Comparison of ENCODE assay signal across 8 cellular contexts in genomic region chr3:46998121-46998851, GRCh38. TPM values are rescaled to one million over a fixed set of nuclear protein-coding genes. Genes with fewer than 3 reads are reported as not detected.
DNase-seq lines count a peak whose midpoint lies in the region; ATAC-seq and TF ChIP-seq lines count a peak whose summit lies in the region.

No MANE protein-coding gene starts in this region.

- H3K27ac Mint-ChIP-seq in Caco-2 (ENCODE audit: unreplicated experiment): no peak overlapping the region
- H3K27ac Mint-ChIP-seq in stimulated activated effector memory CD8-positive, alpha-beta T cell treated with anti-CD3 and anti-CD28 coated beads, Interleukin-12 subunit alpha, Interleukin-12 subunit beta, amount 100 ng/mL, for 72 hours: peak overlapping the region; percentile 91

- H3K27ac ChIP-seq in coronary artery (no peak overlapping the region), mesendoderm (ENCODE audit: low read depth, low read length) (no peak overlapping the region)

- intact Hi-C loops in Caco-2 (cut with micrococcal nuclease; ENCODE audit: unreplicated experiment): loop anchor here (1.0 to 5.0 kb wide), 3 partner anchors 17 to 75 kb away; no protein-coding TSS in a partner anchor

- BruUV-seq in Caco-2 (replicated peaks; lab: Mats Ljungman, UMichigan): no TSS peak

- no peak overlapping the region for H3K4me2 ChIP-seq in mesendoderm (ENCODE audit: low read length)

- no peaks in the 10 kb centered on the region for H3K79me1 ChIP-seq in mesendoderm (ENCODE audit: low read length)

- ATAC-seq in stimulated activated effector memory CD8-positive, alpha-beta T cell treated with anti-CD3 and anti-CD28 coated beads, Interleukin-12 subunit alpha, Interleukin-12 subunit beta, amount 100 ng/mL, for 72 hours: peak; percentile 67
- ATAC-seq in GM19351 (IDR thresholded peaks at IDR 0.05; ENCODE audit: unreplicated experiment) (no peak), GM18867 (IDR thresholded peaks at IDR 0.05; ENCODE audit: unreplicated experiment) (no peak)

- H2BK120ac ChIP-seq in mesendoderm (ENCODE audit: low read depth, low read length): no peak overlapping the region

- no peak overlapping the region for H4K5ac ChIP-seq in mesendoderm (ENCODE audit: low read length)

- H2BK15ac ChIP-seq in mesendoderm (replicated peaks; ENCODE audit: low read depth): no peak overlapping the region

- H3K27me3 Mint-ChIP-seq in Caco-2 (ENCODE audit: insufficient read depth, unreplicated experiment): no peaks in the 10 kb centered on the region

- H3K4me3 Mint-ChIP-seq in Caco-2 (ENCODE audit: unreplicated experiment): no peak overlapping the region
- no peak overlapping the region for H3K4me3 Mint-ChIP-seq in stimulated activated effector memory CD8-positive, alpha-beta T cell treated with anti-CD3 and anti-CD28 coated beads, Interleukin-12 subunit alpha, Interleukin-12 subunit beta, amount 100 ng/mL, for 72 hours

- CTCF ChIA-PET in Caco-2 (lab: Charles Lee): interaction anchor here (0.6 to 1.5 kb wide), 3 partner anchors 75 to 1005 kb away, joined by 3 to 6 read pairs (median 4); no protein-coding TSS in a partner anchor

- H3K36me3 ChIP-seq in Caco-2 (ENCODE audit: control insufficient read depth, insufficient read depth, low read length) (peaks cover 3% of the 10 kb centered on the region), mesendoderm (ENCODE audit: control insufficient read depth, insufficient read depth, low read length) (no peaks in the 10 kb centered on the region)

- no peaks in the 10 kb centered on the region for H3K79me2 ChIP-seq in mesendoderm (ENCODE audit: control insufficient read depth, insufficient read depth, low read length)

- no peak overlapping the region for H3K9ac ChIP-seq in mesendoderm (ENCODE audit: low read length)

- H2AK5ac ChIP-seq in mesendoderm (ENCODE audit: low read length): no peak overlapping the region

- H4K8ac ChIP-seq in mesendoderm (ENCODE audit: low read depth, low read length): no peak overlapping the region

- H3K23ac ChIP-seq in mesendoderm (ENCODE audit: low read length): no peak overlapping the region

- no peaks in the 10 kb centered on the region for H3K9me3 Mint-ChIP-seq in Caco-2 (ENCODE audit: unreplicated experiment)
- no peaks in the 10 kb centered on the region for H3K9me3 Mint-ChIP-seq in stimulated activated effector memory CD8-positive, alpha-beta T cell treated with anti-CD3 and anti-CD28 coated beads, Interleukin-12 subunit alpha, Interleukin-12 subunit beta, amount 100 ng/mL, for 72 hours

- H3K4me1 Mint-ChIP-seq in Caco-2 (ENCODE audit: low read depth, unreplicated experiment): peaks cover 6% of the 10 kb centered on the region
- H3K4me1 Mint-ChIP-seq in stimulated activated effector memory CD8-positive, alpha-beta T cell treated with anti-CD3 and anti-CD28 coated beads, Interleukin-12 subunit alpha, Interleukin-12 subunit beta, amount 100 ng/mL, for 72 hours: peaks cover 48% of the 10 kb centered on the region

- H3K18ac ChIP-seq in mesendoderm (ENCODE audit: low read length): no peak overlapping the region

- WGBS in mesendoderm (ENCODE audit: extremely low coverage, insufficient coverage, low lambda C conversion rate): no CpG with 5 or more reads among the region's 27 CpGs

- TF ChIP-seq CTCF in Caco-2 (IDR thresholded peaks at IDR 0.05; ENCODE audit: insufficient read depth in 1 of 2, low read depth in 1 of 2, low read length in 1 of 2, severe bottlenecking in 1 of 2, unreplicated experiment in 1 of 2) (peak; percentile 76 to 85), coronary artery (IDR thresholded peaks at IDR 0.05) (peak; percentile 73)

- no peak overlapping the region for H2BK5ac ChIP-seq in mesendoderm (ENCODE audit: low read length)

- POLR2A ChIA-PET in Caco-2 (lab: Charles Lee): no interaction called here

- H3K27me3 ChIP-seq in Caco-2 (replicated peaks; ENCODE audit: control insufficient read depth, insufficient read depth, low read length) (no peaks in the 10 kb centered on the region), mesendoderm (ENCODE audit: insufficient read depth, low read length, poor library complexity) (no peaks in the 10 kb centered on the region)

- H3K4ac ChIP-seq in mesendoderm (ENCODE audit: low read depth, low read length): no peak overlapping the region

- H3K4me1 ChIP-seq in Caco-2 (peaks cover 11% of the 10 kb centered on the region), mesendoderm (ENCODE audit: control insufficient read depth, low read depth, low read length) (no peaks in the 10 kb centered on the region)

- H3K56ac ChIP-seq in mesendoderm (ENCODE audit: low read length): peak overlapping the region; percentile 49

- DNase-seq in Caco-2 (peak; percentile 69 to 84), Kasumi-1 (lab: John Stamatoyannopoulos, UW) (peak; percentile 47 to 62), coronary artery (ENCODE audit: low spot score) (no peak), mesendoderm (peak; percentile 89)
- DNase-seq in activated CD4-positive, alpha-beta T cell treated with anti-CD3 and anti-CD28 coated beads for 48 hours: peak; percentile 81
- peak; percentile 60 to 83 for DNase-seq in stimulated activated effector memory CD8-positive, alpha-beta T cell treated with anti-CD3 and anti-CD28 coated beads, Interleukin-12 subunit alpha, Interleukin-12 subunit beta, amount 100 ng/mL, for 72 hours (ENCODE audit: low spot score in 2 of 2)

- no peak overlapping the region for H3K4me3 ChIP-seq in Caco-2 (ENCODE audit: low read depth, low read length)
- no peak overlapping the region for H3K4me3 ChIP-seq in coronary artery
- no peak overlapping the region for H3K4me3 ChIP-seq in mesendoderm (ENCODE audit: low read length)

- H3K36me3 Mint-ChIP-seq in Caco-2 (ENCODE audit: insufficient read depth, unreplicated experiment): peaks cover 38% of the 10 kb centered on the region
- H3K36me3 Mint-ChIP-seq in stimulated activated effector memory CD8-positive, alpha-beta T cell treated with anti-CD3 and anti-CD28 coated beads, Interleukin-12 subunit alpha, Interleukin-12 subunit beta, amount 100 ng/mL, for 72 hours: peaks cover 78% of the 10 kb centered on the region

- H3K9me3 ChIP-seq in Caco-2: no peaks in the 10 kb centered on the region

RNA-seq across cellular contexts. Expression of gene NBEAL2, which starts 18.8 kb away (rescaled TPM):
- 62.4 and 76.9 TPM in 2 replicates for total RNA-seq in Caco-2 (2022)
- 11.0 TPM for polyA plus RNA-seq in mesendoderm (2013, experiment 1 of 2)
- polyA plus RNA-seq in mesendoderm (2013, experiment 2 of 2): 11.0 TPM

RNA-seq across cellular contexts. Expression of gene CCDC12, which starts 21.7 kb away (rescaled TPM):
- 52.7 and 60.8 TPM in 2 replicates for total RNA-seq in Caco-2 (2022)
- polyA plus RNA-seq in mesendoderm (2013, experiment 1 of 2): 49.1 TPM
- polyA plus RNA-seq in mesendoderm (2013, experiment 2 of 2): 48.9 TPM
